8 cellular contexts compared by ENCODE assay signal in the genomic region with DNA sequence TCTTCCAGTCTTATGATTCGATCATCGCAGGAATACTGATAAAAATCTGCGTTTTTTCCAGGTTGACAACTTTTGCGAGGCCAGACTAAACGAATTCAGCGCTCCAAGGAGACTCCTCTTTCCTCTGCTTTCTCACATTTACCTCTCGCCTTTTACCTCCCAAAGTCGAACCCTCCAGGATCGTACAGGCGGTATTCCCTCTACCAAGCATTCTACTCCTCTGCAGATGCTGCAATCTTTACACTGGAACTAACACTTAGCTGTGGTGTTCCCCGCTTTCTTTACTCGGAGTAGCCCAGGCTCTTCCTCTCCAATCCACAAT. TPM values are rescaled to one million over a fixed set of nuclear protein-coding genes. Genes with fewer than 3 reads are reported as not detected.
DNase-seq lines count a peak whose midpoint lies in the region; ATAC-seq, FAIRE-seq and TF ChIP-seq lines count a peak whose summit lies in the region.

No MANE protein-coding gene starts in this region.

- H3K4me1 ChIP-seq in hepatocyte (ENCODE audit: insufficient read depth): peaks cover 12% of the 10 kb centered on the region

- no peaks in the 10 kb centered on the region for H3K36me3 ChIP-seq in hepatocyte (replicated peaks; ENCODE audit: insufficient read depth, low read depth)

- peak overlapping the region; percentile 94 for H3K4me3 Mint-ChIP-seq in stimulated activated memory B cell treated with anti-CD40 and anti-IgM and Interleukin-4, amounts not matched to agents 10 μg/mL and 1 μg/mL and 100 μg/mL, for 72 hours

- H3K27ac Mint-ChIP-seq in stimulated activated memory B cell treated with anti-CD40 and anti-IgM and Interleukin-4, amounts not matched to agents 10 μg/mL and 1 μg/mL and 100 μg/mL, for 72 hours: peak overlapping the region; percentile 95

- H4K20me1 ChIP-seq in hepatocyte (ENCODE audit: insufficient read depth, poor library complexity, severe bottlenecking): no peaks in the 10 kb centered on the region

- H3K4me3 ChIP-seq in WI38 (ENCODE audit: low read depth, low read length) (peak overlapping the region; percentile 85), hepatocyte (peak overlapping the region; percentile 69)

- ATAC-seq in GM18502 (IDR thresholded peaks at IDR 0.05; ENCODE audit: poor library complexity, unreplicated experiment): peak; percentile 15
- peak; percentile 16 for ATAC-seq in HG02759 (IDR thresholded peaks at IDR 0.05; ENCODE audit: unreplicated experiment)
- ATAC-seq in stimulated activated memory B cell treated with anti-CD40 and anti-IgM and Interleukin-4, amounts not matched to agents 10 μg/mL and 1 μg/mL and 100 μg/mL, for 72 hours: peak; percentile 18

- peak overlapping the region; percentile 98 for H3K27ac ChIP-seq in hepatocyte

- peak overlapping the region; percentile 100 for H2AFZ ChIP-seq in hepatocyte

- peak overlapping the region; percentile 96 for H3K4me2 ChIP-seq in hepatocyte

- peaks cover 57% of the 10 kb centered on the region for H3K4me1 Mint-ChIP-seq in stimulated activated memory B cell treated with anti-CD40 and anti-IgM and Interleukin-4, amounts not matched to agents 10 μg/mL and 1 μg/mL and 100 μg/mL, for 72 hours

- no peaks in the 10 kb centered on the region for H3K9me3 ChIP-seq in hepatocyte (ENCODE audit: low read depth)

- H3K36me3 Mint-ChIP-seq in stimulated activated memory B cell treated with anti-CD40 and anti-IgM and Interleukin-4, amounts not matched to agents 10 μg/mL and 1 μg/mL and 100 μg/mL, for 72 hours: peaks cover 29% of the 10 kb centered on the region

- no peaks in the 10 kb centered on the region for H3K27me3 ChIP-seq in hepatocyte

- no peaks in the 10 kb centered on the region for H3K9me2 ChIP-seq in hepatocyte (replicated peaks; ENCODE audit: insufficient read depth)

- DNase-seq in hepatocyte (ENCODE audit: low spot score) (no peak), urothelium cell line (ENCODE audit: low spot score) (no peak), GM12891 (ENCODE audit: insufficient read length, low spot score) (no peak)
- DNase-seq in activated CD4-positive, alpha-beta T cell treated with anti-CD3 and anti-CD28 coated beads, Interleukin-2, amount 50 U/mL, for 4 hours: no peak

- no peak for TF ChIP-seq CTCF in WI38 (IDR thresholded peaks at IDR 0.05; ENCODE audit: low read depth, low read length)
- no peak for TF ChIP-seq CTCF in hepatocyte (IDR thresholded peaks at IDR 0.05; ENCODE audit: poor library complexity)

- peaks cover 89% of the 10 kb centered on the region for H3K79me2 ChIP-seq in hepatocyte

- no peak for TF ChIP-seq POLR2A in GM12891 (IDR thresholded peaks at IDR 0.05; ENCODE audit: low read depth, low read length)

- no peaks in the 10 kb centered on the region for H3K9me3 Mint-ChIP-seq in stimulated activated memory B cell treated with anti-CD40 and anti-IgM and Interleukin-4, amounts not matched to agents 10 μg/mL and 1 μg/mL and 100 μg/mL, for 72 hours

- whole genome bisulfite sequencing in hepatocyte (ENCODE audit: low lambda C conversion rate, missing lambda C conversion rate): 2% methylated on average over 12 of the region's 12 CpGs

- FAIRE-seq in urothelium cell line (lab: Jason Lieb, UNC) (no peak), GM12891 (lab: Jason Lieb, UNC) (no peak)

- no peaks in the 10 kb centered on the region for H3K27me3 Mint-ChIP-seq in stimulated activated memory B cell treated with anti-CD40 and anti-IgM and Interleukin-4, amounts not matched to agents 10 μg/mL and 1 μg/mL and 100 μg/mL, for 72 hours

TF ChIP-seq in GM12891, 5 proteins besides CTCF, POLR2A, EP300 and RAD21:
- TF ChIP-seq PAX5 (IDR thresholded peaks at IDR 0.05; ENCODE audit: insufficient read depth, low read length, severe bottlenecking) (no peak), TAF1 (IDR thresholded peaks at IDR 0.05; ENCODE audit: low read depth, low read length) (no peak), POU2F2 (IDR thresholded peaks at IDR 0.05; ENCODE audit: low read depth, low read length) (no peak), SPI1 (IDR thresholded peaks at IDR 0.05; ENCODE audit: low read depth, low read length) (no peak), POLR2AphosphoS5 (IDR thresholded peaks at IDR 0.05; ENCODE audit: low read depth, low read length) (no peak)
TF ChIP-seq in GM12891: peak in this region for 0.

RNA-seq across cellular contexts. Expression of gene NUDT5, which starts 0.4 kb away (rescaled TPM):
- total RNA-seq in hepatocyte: 54.0 and 54.9 TPM in 2 replicates
- 80.9 and 85.1 TPM in 2 replicates for polyA plus RNA-seq in hepatocyte
- polyA plus RNA-seq in GM12891 (2012; ENCODE audit: low read depth, missing spikeins): 113 TPM

RNA-seq across cellular contexts. Expression of gene CDC123, which starts 0.7 kb away (rescaled TPM):
- 84.4 and 104 TPM in 2 replicates for total RNA-seq in hepatocyte
- 92.3 and 100 TPM in 2 replicates for polyA plus RNA-seq in hepatocyte
- polyA plus RNA-seq in GM12891 (2012; ENCODE audit: low read depth, missing spikeins): 105 TPM
